In genomic region chr13:51786425-51787010, GRCh38 we compare ENCODE assay signal across 14 cellular contexts. TPM values are rescaled to one million over a fixed set of nuclear protein-coding genes. Genes with fewer than 3 reads are reported as not detected.
DNase-seq lines count a peak whose midpoint lies in the region; ATAC-seq and TF ChIP-seq lines count a peak whose summit lies in the region.
"Had no signal": no experiment of that assay in that cellular context is flagged by ENCODE, and none has a peak within 500 bp of the region (broad histone marks: within the 10 kb centered on the region; RNA-seq: fewer than 3 reads in every experiment).

No MANE protein-coding gene starts in this region.

- H3K4me3 ChIP-seq in IMR-90 (ENCODE audit: insufficient read depth, low read depth, low read length), result no peak overlapping the region
- H3K4me3 ChIP-seq in smooth muscle cell, result no peak overlapping the region
- H3K4me3 ChIP-seq: adrenal gland had no signal

- CTCF ChIA-PET in IMR-90 (lab: Yijun Ruan, JAX), result interaction anchor here (0.8 to 1.0 kb wide), 2 partner anchors 45 to 343 kb away, joined by 3 to 4 read pairs; no protein-coding TSS in a partner anchor

- no peaks in the 10 kb centered on the region for H3K27me3 ChIP-seq in IMR-90 (ENCODE audit: control insufficient read depth, insufficient read depth, low read length)
- H3K27me3 ChIP-seq in smooth muscle cell (ENCODE audit: low read depth), result no peaks in the 10 kb centered on the region
- H3K27me3 ChIP-seq: adrenal gland had no signal

- H3K27ac ChIP-seq in IMR-90 (ENCODE audit: insufficient read depth, low read length), result no peak overlapping the region
- peak overlapping the region; percentile 29 for H3K27ac ChIP-seq in smooth muscle cell (ENCODE audit: low read depth)

- peaks cover 13% of the 10 kb centered on the region for H3K9me1 ChIP-seq in IMR-90 (ENCODE audit: insufficient read depth, low read length)

- H3K27me3 Mint-ChIP-seq in brain, result no peaks in the 10 kb centered on the region
- H3K27me3 Mint-ChIP-seq: CD4-positive, alpha-beta T cell had no signal

- dilution Hi-C loops in IMR-90 (cut with HindIII; ENCODE audit: low sequenced_read_pairs, unreplicated experiment), result no loop called here

- peak overlapping the region; percentile 80 for H2AFZ ChIP-seq in IMR-90 (replicated peaks; ENCODE audit: low read length, poor library complexity)
- H2AFZ ChIP-seq in smooth muscle cell (ENCODE audit: low read depth), result no peak overlapping the region

- H3K4me3 Mint-ChIP-seq in brain, result peak overlapping the region; percentile 8 to 70 (median 32)
- H3K4me3 Mint-ChIP-seq: CD4-positive, alpha-beta T cell had no signal

- H3K9me3 Mint-ChIP-seq in brain, result no peaks in the 10 kb centered on the region
- H3K9me3 Mint-ChIP-seq: CD4-positive, alpha-beta T cell had no signal

- TF ChIP-seq RAD21 in IMR-90 (IDR thresholded peaks at IDR 0.05; ENCODE audit: low read length), result no peak

- TF ChIP-seq POLR2A in IMR-90 (IDR thresholded peaks at IDR 0.05; ENCODE audit: low read depth, low read length), result no peak

- 50% methylated on average over 1 of the region's 8 CpGs; no CpG with 5 or more reads in 1 of the 2 experiments for WGBS in IMR-90 (ENCODE audit: extremely low coverage in 2 of 2, insufficient read length in 1 of 2), 2 experiments
- 64% methylated on average over 8 of the region's 8 CpGs for WGBS in smooth muscle cell (ENCODE audit: low lambda C conversion rate)

- H3K9me3 ChIP-seq in IMR-90 (ENCODE audit: control insufficient read depth, insufficient read depth, low read length) (no peaks in the 10 kb centered on the region), smooth muscle cell (replicated peaks; ENCODE audit: low read depth) (no peaks in the 10 kb centered on the region)
- H3K9me3 ChIP-seq: adrenal gland had no signal

- no peak overlapping the region for H4K91ac ChIP-seq in IMR-90 (ENCODE audit: insufficient read depth, low read depth, low read length)

- no peak; the same call in none of the 2 replicates for ATAC-seq in IMR-90 (ENCODE audit: low read depth)
- ATAC-seq in HG03108 (IDR thresholded peaks at IDR 0.05; ENCODE audit: unreplicated experiment), result no peak
- no peak for ATAC-seq in HG03521 (IDR thresholded peaks at IDR 0.05; ENCODE audit: unreplicated experiment)

- H2AK9ac ChIP-seq in IMR-90 (replicated peaks; ENCODE audit: low read depth, low read length, poor library complexity), result no peak overlapping the region

- H3K4me1 ChIP-seq in IMR-90 (ENCODE audit: control insufficient read depth, insufficient read depth, low read length) (peaks cover 14% of the 10 kb centered on the region), smooth muscle cell (ENCODE audit: low read depth) (peaks cover 19% of the 10 kb centered on the region)

- H3K18ac ChIP-seq in IMR-90 (ENCODE audit: low read depth, low read length), result no peak overlapping the region

- DNase-seq in IMR-90 (no peak), inferior parietal cortex (ENCODE audit: extremely low spot score) (peak; percentile 26), smooth muscle cell (lab: John Stamatoyannopoulos, UW; ENCODE audit: unreplicated experiment) (no peak), NCI-H2081 (lab: John Stamatoyannopoulos, UW) (no peak)
- no peak for DNase-seq in stimulated activated CD8-positive, alpha-beta memory T cell treated with anti-CD3 and anti-CD28 coated beads, Interleukin-4, amount 100 ng/mL, for 48 hours
- DNase-seq: activated CD8-positive, alpha-beta memory T cell treated with anti-CD3 and anti-CD28 coated beads, Interleukin-2, amount 50 U/mL, for 48 hours; CD4-positive, alpha-beta T cell; GDM1; Karpas-422 had no signal

- H3K14ac ChIP-seq in IMR-90 (replicated peaks; ENCODE audit: low read depth, low read length), result peak overlapping the region; percentile 27

- H3K56ac ChIP-seq in IMR-90 (ENCODE audit: extremely low read depth, insufficient read depth, low read length), result no peak overlapping the region

- no peaks in the 10 kb centered on the region for H3F3A ChIP-seq in smooth muscle cell (ENCODE audit: low read depth)

- POLR2A ChIA-PET in IMR-90 (lab: Charles Lee; ENCODE audit: unreplicated experiment), result no interaction called here

- H4K8ac ChIP-seq in IMR-90 (ENCODE audit: low read depth in 2 of 2, low read length in 2 of 2), result peak overlapping the region in 1 of 2 experiments; percentile 34; a peak in 1 of 4 replicates

- 0 out of 2 replicates have a peak overlapping the region, but pooled peaks have one; percentile 41 for H3K4ac ChIP-seq in IMR-90 (ENCODE audit: low read depth, low read length)

- H3K79me2 ChIP-seq in smooth muscle cell (ENCODE audit: low read depth), result no peaks in the 10 kb centered on the region

- intact Hi-C loops in IMR-90 (cut with micrococcal nuclease), result no loop called here

- H2BK20ac ChIP-seq in IMR-90 (ENCODE audit: low read depth, low read length), result no peak overlapping the region

- peaks cover 56% of the 10 kb centered on the region for H3K4me1 Mint-ChIP-seq in brain

- BruUV-seq in IMR-90 (replicated peaks; lab: Mats Ljungman, UMichigan), result no TSS peak

- H2BK15ac ChIP-seq in IMR-90 (ENCODE audit: low read depth, low read length), result no peak overlapping the region

- no peak overlapping the region for H3K23ac ChIP-seq in IMR-90 (ENCODE audit: low read depth, low read length)

- H3K9ac ChIP-seq in IMR-90 (ENCODE audit: low read depth, low read length), result no peak overlapping the region
- no peak overlapping the region for H3K9ac ChIP-seq in smooth muscle cell (ENCODE audit: low read depth)

- H3K36me3 ChIP-seq in IMR-90 (ENCODE audit: control insufficient read depth, insufficient read depth, low read length) (no peaks in the 10 kb centered on the region; the same call in 1 of the 2 replicates), smooth muscle cell (ENCODE audit: low read depth) (no peaks in the 10 kb centered on the region)
- H3K36me3 ChIP-seq: adrenal gland had no signal

- no peak for TF ChIP-seq CTCF in IMR-90 (conservative IDR thresholded peaks at IDR 0.05; ENCODE audit: low read depth, low read length)
- no peak for TF ChIP-seq CTCF in brain (conservative IDR thresholded peaks at IDR 0.05)
- TF ChIP-seq CTCF in smooth muscle cell (IDR thresholded peaks at IDR 0.05; ENCODE audit: borderline replicate concordance, insufficient read depth, poor library complexity, severe bottlenecking), result no peak

- 0 out of 2 replicates have a peak overlapping the region, but pooled peaks have one; percentile 25 for H2AK5ac ChIP-seq in IMR-90 (ENCODE audit: low read depth, low read length)

- H4K5ac ChIP-seq in IMR-90 (ENCODE audit: low read depth, low read length), result no peak overlapping the region

- H2BK5ac ChIP-seq in IMR-90 (ENCODE audit: low read depth, low read length, poor library complexity, severe bottlenecking), result no peak overlapping the region

- H3K4me2 ChIP-seq in IMR-90 (ENCODE audit: low read depth, low read length) (peak overlapping the region; percentile 70), smooth muscle cell (peak overlapping the region; percentile 75)

- peak overlapping the region; percentile 89 to 99 (median 97) for H3K27ac Mint-ChIP-seq in brain
- H3K27ac Mint-ChIP-seq: CD4-positive, alpha-beta T cell had no signal

- peaks cover 8% of the 10 kb centered on the region for H3K36me3 Mint-ChIP-seq in brain

- in situ Hi-C loops in IMR-90 (cut with MboI; ENCODE audit: low sequenced_read_pairs), result no loop called here

- H4K20me1 ChIP-seq in IMR-90 (ENCODE audit: insufficient read depth, low read length) (no peaks in the 10 kb centered on the region), smooth muscle cell (ENCODE audit: low read depth) (no peaks in the 10 kb centered on the region)

- H2BK120ac ChIP-seq in IMR-90 (ENCODE audit: low read depth, low read length), result no peak overlapping the region

- no peaks in the 10 kb centered on the region for H3K79me1 ChIP-seq in IMR-90 (ENCODE audit: low read depth in 1 of 2, low read length in 2 of 2)

TF ChIP-seq in IMR-90, 13 proteins besides CTCF, POLR2A, EP300 and RAD21 (continues in another document):
- TF ChIP-seq USF2 (IDR thresholded peaks at IDR 0.05; ENCODE audit: low read depth, low read length) (no peak), CHD1 (IDR thresholded peaks at IDR 0.05; ENCODE audit: low read depth, low read length) (no peak), ELK1 (IDR thresholded peaks at IDR 0.05; ENCODE audit: borderline replicate concordance, low read depth, low read length) (no peak), BHLHE40 (IDR thresholded peaks at IDR 0.05; ENCODE audit: low read depth, low read length) (no peak), SMC3 (IDR thresholded peaks at IDR 0.05; ENCODE audit: low read depth, low read length) (no peak), MAFK (IDR thresholded peaks at IDR 0.05; ENCODE audit: low read depth, low read length) (no peak), RCOR1 (IDR thresholded peaks at IDR 0.05; ENCODE audit: insufficient replicate concordance, low read length) (no peak), MXI1 (IDR thresholded peaks at IDR 0.05; ENCODE audit: borderline replicate concordance, low read depth, low read length) (no peak)

RNA-seq across cellular contexts. Expression of gene DHRS12, which starts 17.4 kb away (rescaled TPM):
- total RNA-seq in IMR-90 (2012; rRNA removed), result 1.3 and 1.9 TPM in 2 replicates
- polyA plus RNA-seq in IMR-90 (2012; rRNA removed), result 1.5 and 1.6 TPM in 2 replicates
- polyA plus RNA-seq in IMR-90 (2012; cell fraction: cytosol; rRNA removed), result 1.2 and 1.5 TPM in 2 replicates
- polyA plus RNA-seq in IMR-90 (2012; cell fraction: nucleus; rRNA removed; ENCODE audit: low replicate concordance), result 3.7 TPM in 2 replicates
- polyA plus RNA-seq in brain (ENCODE audit: insufficient read depth, low read depth, low replicate concordance), result 18.6 TPM
- 4.3 and 5.7 TPM in 2 replicates for total RNA-seq in smooth muscle cell
- 9.8 and 9.9 TPM in 2 replicates for polyA plus RNA-seq in smooth muscle cell

RNA-seq across cellular contexts. Expression of gene TMEM272, which starts 58.5 kb away (rescaled TPM):
- not detected in 2 replicates for total RNA-seq in IMR-90 (2012; rRNA removed)
- polyA plus RNA-seq in IMR-90 (2012; rRNA removed), result not detected in 2 replicates
- polyA plus RNA-seq in IMR-90 (2012; cell fraction: cytosol; rRNA removed), result not detected in 2 replicates
- not detected in 2 replicates for polyA plus RNA-seq in IMR-90 (2012; cell fraction: nucleus; rRNA removed; ENCODE audit: low replicate concordance)
- 0.41 TPM for polyA plus RNA-seq in brain (ENCODE audit: insufficient read depth, low read depth, low replicate concordance)
- total RNA-seq in smooth muscle cell, result 0.18 TPM in 2 replicates
- 0.22 and 0.26 TPM in 2 replicates for polyA plus RNA-seq in smooth muscle cell
- total RNA-seq: adrenal gland, myocyte had no signal
